ENCODE assay signal across 2 cellular contexts in the genomic region with DNA sequence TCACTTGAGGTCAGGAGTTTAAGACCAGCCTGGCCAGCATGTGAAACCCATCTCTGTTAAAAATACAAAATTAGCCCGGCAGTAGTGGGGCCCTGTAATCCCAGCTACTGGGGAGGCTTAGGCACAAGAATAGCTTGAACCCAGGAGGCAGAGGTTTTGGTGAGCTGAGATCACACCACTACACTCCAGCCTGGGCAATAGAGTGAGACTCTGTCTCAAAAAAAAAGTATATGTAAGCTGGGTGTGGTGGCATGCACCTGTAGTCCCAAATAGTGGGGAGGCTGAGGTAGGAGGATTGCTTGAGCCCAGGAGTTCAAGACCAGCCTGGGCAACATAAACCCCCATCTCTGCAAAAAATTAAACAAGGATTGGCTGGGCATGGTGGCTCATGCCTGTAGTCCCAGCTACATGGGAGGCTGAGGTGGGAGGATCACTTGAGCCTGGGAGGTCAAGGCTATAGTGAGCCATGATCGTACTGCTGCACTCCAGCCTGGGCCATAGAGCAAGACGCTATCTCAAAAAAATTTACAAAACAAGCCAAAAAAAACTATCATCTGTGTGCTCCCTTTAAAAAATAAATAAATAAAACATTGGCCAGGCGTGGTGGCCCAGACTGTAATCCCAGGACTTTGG.
TF ChIP-seq lines count a peak whose summit lies in the region.

No MANE protein-coding gene starts in this region.

TF ChIP-seq in HEK293, 187 proteins besides CTCF, POLR2A, EP300 and RAD21:
- no peak for TF ChIP-seq ZNF366 (tag by site-specific recombination; conservative IDR thresholded peaks at IDR 0.05)
- TF ChIP-seq ZNF121 (tag by site-specific recombination; IDR thresholded peaks at IDR 0.05), result peak; percentile 70

TF ChIP-seq in K562, 482 proteins besides CTCF, POLR2A, EP300 and RAD21 (continues in another document):
- no peak for TF ChIP-seq ERF (CRISPR knock-in tag; IDR thresholded peaks at IDR 0.05)
- no peak for TF ChIP-seq PKNOX1 (IDR thresholded peaks at IDR 0.05)
- TF ChIP-seq PRDM10 (IDR thresholded peaks at IDR 0.05; ENCODE audit: partially characterized antibody), result no peak
- TF ChIP-seq SRSF3 (IDR thresholded peaks at IDR 0.05; ENCODE audit: insufficient read depth, low read length), result no peak
- no peak for TF ChIP-seq CREBBP (IDR thresholded peaks at IDR 0.05; ENCODE audit: low read depth, low read length)
- no peak for TF ChIP-seq ZNF146 (CRISPR knock-in tag; IDR thresholded peaks at IDR 0.05; ENCODE audit: unreplicated experiment)
- TF ChIP-seq TEAD4 (IDR thresholded peaks at IDR 0.05; ENCODE audit: low read length), result no peak
- peak; percentile 58; the same call in 1 of the 2 replicates for TF ChIP-seq TEAD4 (CRISPR knock-in tag; IDR thresholded peaks at IDR 0.05; ENCODE audit: borderline replicate concordance)
- no peak for TF ChIP-seq DDX20 (tag; IDR thresholded peaks at IDR 0.05; ENCODE audit: low read depth)
- TF ChIP-seq ZEB2 (IDR thresholded peaks at IDR 0.05), result no peak
- no peak for TF ChIP-seq TAL1 (IDR thresholded peaks at IDR 0.05)
- TF ChIP-seq XRCC5 (IDR thresholded peaks at IDR 0.05; ENCODE audit: low read depth, low read length), result no peak
- TF ChIP-seq, protein P1, sequence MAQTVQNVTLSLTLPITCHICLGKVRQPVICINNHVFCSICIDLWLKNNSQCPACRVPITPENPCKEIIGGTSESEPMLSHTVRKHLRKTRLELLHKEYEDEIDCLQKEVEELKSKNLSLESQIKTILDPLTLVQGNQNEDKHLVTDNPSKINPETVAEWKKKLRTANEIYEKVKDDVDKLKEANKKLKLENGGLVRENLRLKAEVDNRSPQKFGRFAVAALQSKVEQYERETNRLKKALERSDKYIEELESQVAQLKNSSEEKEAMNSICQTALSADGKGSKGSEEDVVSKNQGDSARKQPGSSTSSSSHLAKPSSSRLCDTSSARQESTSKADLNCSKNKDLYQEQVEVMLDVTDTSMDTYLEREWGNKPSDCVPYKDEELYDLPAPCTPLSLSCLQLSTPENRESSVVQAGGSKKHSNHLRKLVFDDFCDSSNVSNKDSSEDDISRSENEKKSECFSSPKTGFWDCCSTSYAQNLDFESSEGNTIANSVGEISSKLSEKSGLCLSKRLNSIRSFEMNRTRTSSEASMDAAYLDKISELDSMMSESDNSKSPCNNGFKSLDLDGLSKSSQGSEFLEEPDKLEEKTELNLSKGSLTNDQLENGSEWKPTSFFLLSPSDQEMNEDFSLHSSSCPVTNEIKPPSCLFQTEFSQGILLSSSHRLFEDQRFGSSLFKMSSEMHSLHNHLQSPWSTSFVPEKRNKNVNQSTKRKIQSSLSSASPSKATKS (CRISPR knock-in tag; IDR thresholded peaks at IDR 0.05), result no peak
- TF ChIP-seq ZNF280B (CRISPR knock-in tag; IDR thresholded peaks at IDR 0.05), result 0 out of 2 replicates have a peak, but pooled peaks have one; percentile 23
- no peak for TF ChIP-seq ILF3 (IDR thresholded peaks at IDR 0.05; ENCODE audit: borderline replicate concordance)
- no peak for TF ChIP-seq HMG20B (CRISPR knock-in tag; IDR thresholded peaks at IDR 0.05)
- no peak for TF ChIP-seq CSDE1 (IDR thresholded peaks at IDR 0.05)
- no peak for TF ChIP-seq SIN3B (IDR thresholded peaks at IDR 0.05; ENCODE audit: low read depth)
- no peak for TF ChIP-seq NR2C1 (IDR thresholded peaks at IDR 0.05)
- TF ChIP-seq NR2C1 (tag; IDR thresholded peaks at IDR 0.05), result no peak
- TF ChIP-seq POLR3G (IDR thresholded peaks at IDR 0.05; ENCODE audit: extremely low read depth, insufficient read length, insufficient replicate concordance), result no peak
- TF ChIP-seq, protein P2, sequence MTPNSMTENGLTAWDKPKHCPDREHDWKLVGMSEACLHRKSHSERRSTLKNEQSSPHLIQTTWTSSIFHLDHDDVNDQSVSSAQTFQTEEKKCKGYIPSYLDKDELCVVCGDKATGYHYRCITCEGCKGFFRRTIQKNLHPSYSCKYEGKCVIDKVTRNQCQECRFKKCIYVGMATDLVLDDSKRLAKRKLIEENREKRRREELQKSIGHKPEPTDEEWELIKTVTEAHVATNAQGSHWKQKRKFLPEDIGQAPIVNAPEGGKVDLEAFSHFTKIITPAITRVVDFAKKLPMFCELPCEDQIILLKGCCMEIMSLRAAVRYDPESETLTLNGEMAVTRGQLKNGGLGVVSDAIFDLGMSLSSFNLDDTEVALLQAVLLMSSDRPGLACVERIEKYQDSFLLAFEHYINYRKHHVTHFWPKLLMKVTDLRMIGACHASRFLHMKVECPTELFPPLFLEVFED (CRISPR knock-in tag; conservative IDR thresholded peaks at IDR 0.05), result peak; percentile 58; the same call in 1 of the 2 replicates
- no peak for TF ChIP-seq ZNF436 (CRISPR knock-in tag; IDR thresholded peaks at IDR 0.05)
- no peak for TF ChIP-seq FOSL1 (tag; conservative IDR thresholded peaks at IDR 0.05)
- TF ChIP-seq ESRRA (IDR thresholded peaks at IDR 0.05; ENCODE audit: borderline replicate concordance, low read depth), result no peak
- peak; percentile 21; the same call in 1 of the 2 replicates for TF ChIP-seq ZC3H11A (IDR thresholded peaks at IDR 0.05; ENCODE audit: low read depth, low read length)
- no peak for TF ChIP-seq ZNF407 (IDR thresholded peaks at IDR 0.05; ENCODE audit: low read depth)
- 0 out of 2 replicates have a peak, but pooled peaks have one; percentile 32 for TF ChIP-seq ZNF408 (CRISPR knock-in tag; IDR thresholded peaks at IDR 0.05; ENCODE audit: low read depth)
- TF ChIP-seq NR3C1 (CRISPR knock-in tag; IDR thresholded peaks at IDR 0.05), result peak; percentile 66; the same call in 1 of the 2 replicates
- TF ChIP-seq, protein P3, sequence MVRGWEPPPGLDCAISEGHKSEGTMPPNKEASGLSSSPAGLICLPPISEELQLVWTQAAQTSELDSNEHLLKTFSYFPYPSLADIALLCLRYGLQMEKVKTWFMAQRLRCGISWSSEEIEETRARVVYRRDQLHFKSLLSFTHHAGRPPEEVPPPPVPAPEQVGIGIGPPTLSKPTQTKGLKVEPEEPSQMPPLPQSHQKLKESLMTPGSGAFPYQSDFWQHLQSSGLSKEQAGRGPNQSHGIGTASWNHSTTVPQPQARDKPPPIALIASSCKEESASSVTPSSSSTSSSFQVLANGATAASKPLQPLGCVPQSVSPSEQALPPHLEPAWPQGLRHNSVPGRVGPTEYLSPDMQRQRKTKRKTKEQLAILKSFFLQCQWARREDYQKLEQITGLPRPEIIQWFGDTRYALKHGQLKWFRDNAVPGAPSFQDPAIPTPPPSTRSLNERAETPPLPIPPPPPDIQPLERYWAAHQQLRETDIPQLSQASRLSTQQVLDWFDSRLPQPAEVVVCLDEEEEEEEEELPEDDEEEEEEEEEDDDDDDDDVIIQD (CRISPR knock-in tag; IDR thresholded peaks at IDR 0.05), result 0 out of 2 replicates have a peak, but pooled peaks have one; percentile 65
- TF ChIP-seq HMG20A (CRISPR knock-in tag; conservative IDR thresholded peaks at IDR 0.05), result no peak
- no peak for TF ChIP-seq NR2F6 (CRISPR knock-in tag; IDR thresholded peaks at IDR 0.05)
- no peak for TF ChIP-seq TBL1XR1 (IDR thresholded peaks at IDR 0.05; ENCODE audit: low read length in 2 of 2)
- TF ChIP-seq MAFK (IDR thresholded peaks at IDR 0.05; ENCODE audit: low read length), result no peak
- TF ChIP-seq ZNF695 (CRISPR knock-in tag; IDR thresholded peaks at IDR 0.05), result no peak
- no peak for TF ChIP-seq ZNF12 (CRISPR knock-in tag; IDR thresholded peaks at IDR 0.05)
- TF ChIP-seq BRCA1 (IDR thresholded peaks at IDR 0.05), result no peak
- no peak; the same call in 1 of the 2 replicates for TF ChIP-seq BRCA1 (CRISPR knock-in tag; IDR thresholded peaks at IDR 0.05)
